Comparison of ENCODE assay signal across 30 cellular contexts in genomic region chr4:5215321-5215720, GRCh38.
"Had no signal": no experiment of that assay in that cellular context is flagged by ENCODE, and none has a peak within 500 bp of the region (broad histone marks: within the 10 kb centered on the region; RNA-seq: fewer than 3 reads in every experiment).

No MANE protein-coding gene starts in this region.

- H3K36me3 Mint-ChIP-seq: activated naive CD8-positive, alpha-beta T cell; natural killer cell treated with Interleukin-12 subunit alpha and Interleukin-12 subunit beta and Interleukin-15 and Interleukin-18, amount 100 ng/mL, for 72 hours; stimulated activated memory B cell treated with anti-CD40 and anti-IgM and Interleukin-4, amounts not matched to agents 10 μg/mL and 1 μg/mL and 100 μg/mL, for 72 hours had no signal

- H3K27ac Mint-ChIP-seq: activated CD4-positive, alpha-beta T cell treated with anti-CD3 and anti-CD28 coated beads for 36 hours; activated naive CD8-positive, alpha-beta T cell; activated T-cell treated with anti-CD3 and anti-CD28 coated beads, Interleukin-2, amount 50 U/mL, for 72 hours; natural killer cell treated with Interleukin-12 subunit alpha and Interleukin-12 subunit beta and Interleukin-15 and Interleukin-18, amount 100 ng/mL, for 72 hours; stimulated activated memory B cell treated with anti-CD40 and anti-IgM and Interleukin-4, amounts not matched to agents 10 μg/mL and 1 μg/mL and 100 μg/mL, for 72 hours; T-helper 2 cell treated with Interferon-gamma antibody and Interleukin-4, amounts not matched to agents 5 μg/mL and 100 μg/mL, for 36 hours had no signal

- H3K27me3 ChIP-seq: gastrocnemius medialis, pancreas, right atrium auricular region, stomach, thyroid gland, upper lobe of left lung, vagina had no signal

- H3K27me3 Mint-ChIP-seq: activated CD4-positive, alpha-beta T cell treated with anti-CD3 and anti-CD28 coated beads for 36 hours; activated naive CD8-positive, alpha-beta T cell; stimulated activated memory B cell treated with anti-CD40 and anti-IgM and Interleukin-4, amounts not matched to agents 10 μg/mL and 1 μg/mL and 100 μg/mL, for 72 hours had no signal

- H3K4me1 Mint-ChIP-seq: activated CD4-positive, alpha-beta T cell treated with anti-CD3 and anti-CD28 coated beads for 36 hours; stimulated activated memory B cell treated with anti-CD40 and anti-IgM and Interleukin-4, amounts not matched to agents 10 μg/mL and 1 μg/mL and 100 μg/mL, for 72 hours had no signal

- ATAC-seq: activated CD4-positive, alpha-beta T cell treated with anti-CD3 and anti-CD28 coated beads for 36 hours; activated T-cell treated with anti-CD3 and anti-CD28 coated beads, Interleukin-2, amount 50 U/mL, for 72 hours; gastrocnemius medialis; mucosa of descending colon; natural killer cell treated with Interleukin-12 subunit alpha and Interleukin-12 subunit beta and Interleukin-15 and Interleukin-18, amount 100 ng/mL, for 72 hours; psoas muscle; stimulated activated memory B cell treated with anti-CD40 and anti-IgM and Interleukin-4, amounts not matched to agents 10 μg/mL and 1 μg/mL and 100 μg/mL, for 72 hours had no signal

- H3K4me3 ChIP-seq: gastrocnemius medialis, hepatocyte, left ventricle myocardium inferior, lung, mucosa of descending colon, pancreas, psoas muscle, right atrium auricular region, smooth muscle cell, stomach, thyroid gland, upper lobe of left lung, vagina had no signal

- H3K36me3 ChIP-seq: gastrocnemius medialis, left ventricle myocardium inferior, pancreas, right atrium auricular region, stomach, thyroid gland, upper lobe of left lung, vagina had no signal

- H3K9me3 ChIP-seq: gastrocnemius medialis, left ventricle myocardium inferior, mucosa of descending colon, pancreas, psoas muscle, right atrium auricular region, stomach, thyroid gland, upper lobe of left lung, vagina had no signal

- H3K4me1 ChIP-seq: gastrocnemius medialis, left ventricle myocardium inferior, pancreas, psoas muscle, right atrium auricular region, stomach, thyroid gland, upper lobe of left lung, vagina had no signal

- H3K4me3 Mint-ChIP-seq: activated CD4-positive, alpha-beta T cell treated with anti-CD3 and anti-CD28 coated beads for 36 hours; activated naive CD8-positive, alpha-beta T cell; activated T-cell treated with anti-CD3 and anti-CD28 coated beads, Interleukin-2, amount 50 U/mL, for 72 hours; natural killer cell treated with Interleukin-12 subunit alpha and Interleukin-12 subunit beta and Interleukin-15 and Interleukin-18, amount 100 ng/mL, for 72 hours; stimulated activated memory B cell treated with anti-CD40 and anti-IgM and Interleukin-4, amounts not matched to agents 10 μg/mL and 1 μg/mL and 100 μg/mL, for 72 hours; T-helper 2 cell treated with Interferon-gamma antibody and Interleukin-4, amounts not matched to agents 5 μg/mL and 100 μg/mL, for 36 hours had no signal

- H3K9me3 Mint-ChIP-seq: natural killer cell treated with Interleukin-12 subunit alpha and Interleukin-12 subunit beta and Interleukin-15 and Interleukin-18, amount 100 ng/mL, for 72 hours had no signal

- H3K27ac ChIP-seq: gastrocnemius medialis, hepatocyte, left ventricle myocardium inferior, pancreas, psoas muscle, right atrium auricular region, stomach, thyroid gland, upper lobe of left lung, vagina had no signal

- DNase-seq: activated CD4-positive, alpha-beta T cell treated with anti-CD3 and anti-CD28 coated beads for 36 hours; activated CD4-positive, alpha-beta T cell treated with anti-CD3 and anti-CD28 coated beads, Interleukin-2, amount 50 U/mL, for 4 hours; activated CD4-positive, CD25-positive, alpha-beta regulatory T cell; activated effector memory CD4-positive, alpha-beta T cell treated with Interleukin-2 at 50 U/mL for 16 hours; activated naive CD4-positive, alpha-beta T cell treated with Interleukin-2 at 50 U/mL for 16 hours; activated T-cell treated with anti-CD3 and anti-CD28 coated beads for 4 hours; activated T-cell treated with anti-CD3 and anti-CD28 coated beads, Interleukin-2, amount 50 U/mL, for 72 hours; anterior cingulate cortex; dermis blood vessel endothelial cell; effector CD4-positive, alpha-beta T cell; gastrocnemius medialis; left ventricle myocardium inferior; mucosa of descending colon; pancreas; psoas muscle; stimulated activated CD4-positive, alpha-beta T cell treated with anti-CD3 and anti-CD28 coated beads, Interleukin-1b, Interleukin-23, amount 100 ng/mL, for 48 hours; stimulated activated CD4-positive, alpha-beta T cell treated with anti-CD3 and anti-CD28 coated beads, Interleukin-4, amount 100 ng/mL, for 4 hours; stimulated activated CD8-positive, alpha-beta memory T cell treated with anti-CD3 and anti-CD28 coated beads, Interleukin-4, amount 100 ng/mL, for 48 hours; stomach; thyroid gland; upper lobe of left lung had no signal
